Comparison of ENCODE assay signal across 27 cellular contexts in the genomic region with DNA sequence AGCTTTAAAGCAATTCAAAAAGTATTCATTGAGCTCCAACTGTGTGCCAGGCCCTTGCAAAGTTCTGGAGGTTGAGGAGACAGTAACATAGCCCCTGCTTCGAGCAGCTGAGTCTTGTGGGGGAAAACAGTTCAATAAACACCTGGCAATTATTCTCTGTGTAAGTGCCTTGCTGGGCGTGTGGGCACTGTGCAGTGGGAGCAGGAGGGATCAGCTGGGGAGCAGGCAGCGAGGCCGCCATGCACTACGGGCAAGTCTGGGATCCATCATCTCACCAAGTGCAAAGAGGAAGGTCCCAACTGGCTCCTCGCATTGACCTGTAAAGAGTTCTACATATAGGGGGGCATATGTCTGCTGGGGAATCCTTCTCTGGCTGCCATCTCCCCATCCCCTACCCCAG.
DNase-seq lines count a peak whose midpoint lies in the region; ATAC-seq, FAIRE-seq and TF ChIP-seq lines count a peak whose summit lies in the region.
"Had no signal": no experiment of that assay in that cellular context is flagged by ENCODE, and none has a peak within 500 bp of the region (broad histone marks: within the 10 kb centered on the region; RNA-seq: fewer than 3 reads in every experiment).

No MANE protein-coding gene starts in this region.

- peaks cover 29% of the 10 kb centered on the region for H3K27me3 Mint-ChIP-seq in activated CD8-positive, alpha-beta T cell treated with anti-CD3 and anti-CD28 coated beads, Interleukin-2, amount 10 ng/mL, durations not matched to agents 7 days and 5 days (ENCODE audit: low read depth)
- H3K27me3 Mint-ChIP-seq in activated CD8-positive, alpha-beta T cell treated with anti-CD3 and anti-CD28 coated beads for 36 hours: peaks cover 12% of the 10 kb centered on the region

- H3K36me3 Mint-ChIP-seq in activated CD8-positive, alpha-beta T cell treated with anti-CD3 and anti-CD28 coated beads, Interleukin-2, amount 10 ng/mL, durations not matched to agents 7 days and 5 days (ENCODE audit: low read depth): no peaks in the 10 kb centered on the region
- no peaks in the 10 kb centered on the region for H3K36me3 Mint-ChIP-seq in activated CD8-positive, alpha-beta T cell treated with anti-CD3 and anti-CD28 coated beads for 36 hours (ENCODE audit: low read depth)
- H3K36me3 Mint-ChIP-seq in stimulated activated effector memory CD8-positive, alpha-beta T cell treated with anti-CD3 and anti-CD28 coated beads, Interleukin-12 subunit alpha, Interleukin-12 subunit beta, amount 100 ng/mL, for 72 hours: no peaks in the 10 kb centered on the region
- H3K36me3 Mint-ChIP-seq: CD4-positive, CD25-positive, alpha-beta regulatory T cell had no signal

- peak overlapping the region; percentile 3 for H3K27ac ChIP-seq in KOPT-K1 (ENCODE audit: low read depth, low read length, poor library complexity, severe bottlenecking)
- H3K27ac ChIP-seq: BLaER1, PC-9, SJCRH30 had no signal

- H3K4me3 Mint-ChIP-seq in activated CD8-positive, alpha-beta T cell treated with anti-CD3 and anti-CD28 coated beads, Interleukin-2, amount 10 ng/mL, durations not matched to agents 7 days and 5 days: no peak overlapping the region
- no peak overlapping the region for H3K4me3 Mint-ChIP-seq in activated CD8-positive, alpha-beta T cell treated with anti-CD3 and anti-CD28 coated beads for 36 hours
- no peak overlapping the region for H3K4me3 Mint-ChIP-seq in stimulated activated effector memory CD8-positive, alpha-beta T cell treated with anti-CD3 and anti-CD28 coated beads, Interleukin-12 subunit alpha, Interleukin-12 subunit beta, amount 100 ng/mL, for 72 hours
- H3K4me3 Mint-ChIP-seq: CD4-positive, CD25-positive, alpha-beta regulatory T cell had no signal

- intact Hi-C loops in activated CD8-positive, alpha-beta T cell treated with anti-CD3 and anti-CD28 coated beads for 36 hours (cut with micrococcal nuclease): no loop called here

- H3K9me3 ChIP-seq in KOPT-K1 (ENCODE audit: insufficient read depth, low read length, poor library complexity, severe bottlenecking): no peaks in the 10 kb centered on the region
- H3K9me3 ChIP-seq: SJCRH30 had no signal

- no peak for ATAC-seq in activated CD8-positive, alpha-beta T cell treated with anti-CD3 and anti-CD28 coated beads, Interleukin-2, amount 10 ng/mL, durations not matched to agents 7 days and 5 days
- no peak for ATAC-seq in activated CD8-positive, alpha-beta T cell treated with anti-CD3 and anti-CD28 coated beads for 36 hours
- ATAC-seq in stimulated activated effector memory CD8-positive, alpha-beta T cell treated with anti-CD3 and anti-CD28 coated beads, Interleukin-12 subunit alpha, Interleukin-12 subunit beta, amount 100 ng/mL, for 72 hours: peak; percentile 22
- ATAC-seq: HepG2, Right ventricle myocardium inferior had no signal

- no peak for TF ChIP-seq CTCF in activated CD8-positive, alpha-beta T cell treated with anti-CD3 and anti-CD28 coated beads for 36 hours (IDR thresholded peaks at IDR 0.05)

- H3K4me1 Mint-ChIP-seq in activated CD8-positive, alpha-beta T cell treated with anti-CD3 and anti-CD28 coated beads, Interleukin-2, amount 10 ng/mL, durations not matched to agents 7 days and 5 days (ENCODE audit: low read depth): no peaks in the 10 kb centered on the region
- no peaks in the 10 kb centered on the region for H3K4me1 Mint-ChIP-seq in activated CD8-positive, alpha-beta T cell treated with anti-CD3 and anti-CD28 coated beads for 36 hours (ENCODE audit: low read depth)
- no peaks in the 10 kb centered on the region for H3K4me1 Mint-ChIP-seq in stimulated activated effector memory CD8-positive, alpha-beta T cell treated with anti-CD3 and anti-CD28 coated beads, Interleukin-12 subunit alpha, Interleukin-12 subunit beta, amount 100 ng/mL, for 72 hours
- H3K4me1 Mint-ChIP-seq: CD4-positive, CD25-positive, alpha-beta regulatory T cell had no signal

- no peak for FAIRE-seq in frontal cortex (lab: Jason Lieb, UNC)
- FAIRE-seq: H54, HepG2 had no signal

- no peaks in the 10 kb centered on the region for H3K9me3 Mint-ChIP-seq in activated CD8-positive, alpha-beta T cell treated with anti-CD3 and anti-CD28 coated beads, Interleukin-2, amount 10 ng/mL, durations not matched to agents 7 days and 5 days (ENCODE audit: insufficient read depth)
- H3K9me3 Mint-ChIP-seq in activated CD8-positive, alpha-beta T cell treated with anti-CD3 and anti-CD28 coated beads for 36 hours: no peaks in the 10 kb centered on the region
- no peaks in the 10 kb centered on the region for H3K9me3 Mint-ChIP-seq in stimulated activated effector memory CD8-positive, alpha-beta T cell treated with anti-CD3 and anti-CD28 coated beads, Interleukin-12 subunit alpha, Interleukin-12 subunit beta, amount 100 ng/mL, for 72 hours

- no peak overlapping the region for H3K27ac Mint-ChIP-seq in activated CD8-positive, alpha-beta T cell treated with anti-CD3 and anti-CD28 coated beads, Interleukin-2, amount 10 ng/mL, durations not matched to agents 7 days and 5 days
- H3K27ac Mint-ChIP-seq in activated CD8-positive, alpha-beta T cell treated with anti-CD3 and anti-CD28 coated beads for 36 hours: no peak overlapping the region
- no peak overlapping the region for H3K27ac Mint-ChIP-seq in stimulated activated effector memory CD8-positive, alpha-beta T cell treated with anti-CD3 and anti-CD28 coated beads, Interleukin-12 subunit alpha, Interleukin-12 subunit beta, amount 100 ng/mL, for 72 hours
- H3K27ac Mint-ChIP-seq: CD4-positive, CD25-positive, alpha-beta regulatory T cell had no signal

- no peaks in the 10 kb centered on the region for H3K36me3 ChIP-seq in KOPT-K1 (ENCODE audit: insufficient read depth, low read length)
- H3K36me3 ChIP-seq: BLaER1, SJCRH30 had no signal

- POLR2A ChIA-PET in activated CD8-positive, alpha-beta T cell treated with anti-CD3 and anti-CD28 coated beads, Interleukin-2, amount 10 ng/mL, durations not matched to agents 7 days and 5 days (lab: Charles Lee): no interaction called here
- POLR2A ChIA-PET in activated CD8-positive, alpha-beta T cell treated with anti-CD3 and anti-CD28 coated beads for 36 hours (lab: Charles Lee): no interaction called here

- CTCF ChIA-PET in activated CD8-positive, alpha-beta T cell treated with anti-CD3 and anti-CD28 coated beads, Interleukin-2, amount 10 ng/mL, durations not matched to agents 7 days and 5 days (lab: Charles Lee): no interaction called here
- CTCF ChIA-PET in activated CD8-positive, alpha-beta T cell treated with anti-CD3 and anti-CD28 coated beads for 36 hours (lab: Charles Lee): no interaction called here

- peak; percentile 12 for DNase-seq in activated CD8-positive, alpha-beta T cell treated with anti-CD3 and anti-CD28 coated beads, Interleukin-2, amount 10 ng/mL, durations not matched to agents 7 days and 5 days
- no peak for DNase-seq in activated CD8-positive, alpha-beta T cell treated with anti-CD3 and anti-CD28 coated beads for 36 hours
- peak; percentile 45 for DNase-seq in mesenteric fat pad (ENCODE audit: low spot score)
- DNase-seq in stimulated activated effector memory CD8-positive, alpha-beta T cell treated with anti-CD3 and anti-CD28 coated beads, Interleukin-12 subunit alpha, Interleukin-12 subunit beta, amount 100 ng/mL, for 72 hours (ENCODE audit: low spot score in 2 of 2): no peak
- DNase-seq in EL: no peak
- no peak for DNase-seq in frontal cortex (ENCODE audit: low spot score in 2 of 2)
- no peak for DNase-seq in OCI-M1 (lab: John Stamatoyannopoulos, UW)
- DNase-seq: CD4-positive, CD25-positive, alpha-beta regulatory T cell; DMS153; DND-41; Kasumi-1; MV-4-11; NCI-H1105; NCI-H1436 treated with DMSO at 0.1 percent for 48 hours; NCI-H187 treated with DMSO at 0.1 percent for 48 hours; NCI-H2171 treated with DMSO at 0.1 percent for 48 hours; NCI-H446 treated with DMSO at 0.1 percent for 48 hours; NCI-H526; NCI-H82; NK-92 treated with Interleukin-12 subunit alpha and Interleukin-12 subunit beta, amount 100 ng/mL, for 24 hours; PC-9; SJCRH30 had no signal

Comparison
In these comparisons a context has a peak if more than half of its experiments do, and no peak if none do; other contexts are left out.
1. DNase-seq: peak in activated CD8-positive, alpha-beta T cell treated with anti-CD3 and anti-CD28 coated beads, Interleukin-2, amount 10 ng/mL, durations not matched to agents 7 days and 5 days (single experiment) and mesenteric fat pad (single experiment); none in activated CD8-positive, alpha-beta T cell treated with anti-CD3 and anti-CD28 coated beads for 36 hours (single experiment), stimulated activated effector memory CD8-positive, alpha-beta T cell treated with anti-CD3 and anti-CD28 coated beads, Interleukin-12 subunit alpha, Interleukin-12 subunit beta, amount 100 ng/mL, for 72 hours (0 of 2), EL (single experiment), frontal cortex (0 of 2) and OCI-M1 (single experiment).